Comparison of ENCODE assay signal across 2 cellular contexts in the genomic region with DNA sequence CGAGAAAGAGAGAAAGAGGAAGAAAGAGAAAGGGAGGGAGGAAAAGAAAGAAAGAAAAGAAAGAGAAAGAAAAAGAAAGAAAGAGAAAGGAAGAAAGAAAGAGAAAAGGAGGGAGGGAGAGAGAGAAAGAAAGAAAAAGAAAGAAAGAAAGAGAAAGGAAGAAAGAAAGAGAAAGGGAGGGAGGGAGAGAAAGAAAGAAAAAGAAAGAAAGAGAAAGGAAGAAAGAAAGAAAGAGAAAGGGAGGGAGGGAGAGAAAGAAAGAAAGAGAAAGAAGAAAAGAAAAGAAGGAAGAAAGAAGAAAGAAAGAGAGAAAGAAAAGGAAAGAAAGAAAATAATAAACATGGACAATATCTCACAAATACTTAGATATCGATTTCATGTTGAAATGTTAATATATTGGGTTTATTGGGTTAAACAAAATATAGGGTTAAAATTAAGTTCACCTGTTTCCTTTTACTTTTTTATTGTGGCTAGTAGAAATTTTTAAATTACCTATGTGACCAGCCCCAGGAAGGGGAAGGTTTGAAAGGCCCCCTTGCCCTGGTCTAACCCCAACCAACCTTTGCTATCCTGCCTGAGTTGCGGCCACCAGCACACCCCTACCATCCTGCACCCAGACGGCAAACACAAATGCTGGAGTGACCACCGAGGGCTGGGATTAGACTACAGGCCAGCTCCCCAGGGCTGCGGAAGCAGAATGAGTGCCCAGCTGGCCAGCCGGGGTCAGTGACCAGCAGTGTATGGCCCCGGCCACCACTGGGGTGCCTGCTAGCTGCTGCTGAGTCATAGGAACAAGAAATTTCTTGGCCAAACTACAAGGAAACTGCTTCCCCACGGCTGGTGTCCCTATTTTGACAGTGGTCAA.
TF ChIP-seq lines count a peak whose summit lies in the region.

No MANE protein-coding gene starts in this region.

TF ChIP-seq in SK-N-SH treated with all-trans-retinoic acid at 6 μM for 48 hours, 23 proteins besides CTCF, POLR2A, EP300 and RAD21 (continued from another document):
- no peak for TF ChIP-seq CSRNP3 (CRISPR knock-in tag; IDR thresholded peaks at IDR 0.05)
- no peak for TF ChIP-seq PPARA (CRISPR knock-in tag; IDR thresholded peaks at IDR 0.05; ENCODE audit: borderline replicate concordance)
- TF ChIP-seq TSHZ2 (CRISPR knock-in tag; IDR thresholded peaks at IDR 0.05), result no peak

TF ChIP-seq in SK-N-SH, 30 proteins besides CTCF, POLR2A, EP300 and RAD21 (continued from another document):
- no peak for TF ChIP-seq ZBTB33 (IDR thresholded peaks at IDR 0.05; ENCODE audit: borderline replicate concordance, low read depth)
- TF ChIP-seq CHD2 (IDR thresholded peaks at IDR 0.05; ENCODE audit: low read length, partially characterized antibody), result no peak
- no peak for TF ChIP-seq EZH2phosphoT487 (IDR thresholded peaks at IDR 0.05; ENCODE audit: borderline replicate concordance, low read depth)
- TF ChIP-seq MAX (IDR thresholded peaks at IDR 0.05; ENCODE audit: low read depth), result no peak
- no peak for TF ChIP-seq MXI1 (IDR thresholded peaks at IDR 0.05; ENCODE audit: low read depth, low read length)
- no peak for TF ChIP-seq RFX5 (IDR thresholded peaks at IDR 0.05; ENCODE audit: low read length)
- no peak for TF ChIP-seq RCOR1 (IDR thresholded peaks at IDR 0.05; ENCODE audit: low read length)
- TF ChIP-seq IRF3 (IDR thresholded peaks at IDR 0.05; ENCODE audit: low read depth, low read length), result no peak
- TF ChIP-seq, protein P1, sequence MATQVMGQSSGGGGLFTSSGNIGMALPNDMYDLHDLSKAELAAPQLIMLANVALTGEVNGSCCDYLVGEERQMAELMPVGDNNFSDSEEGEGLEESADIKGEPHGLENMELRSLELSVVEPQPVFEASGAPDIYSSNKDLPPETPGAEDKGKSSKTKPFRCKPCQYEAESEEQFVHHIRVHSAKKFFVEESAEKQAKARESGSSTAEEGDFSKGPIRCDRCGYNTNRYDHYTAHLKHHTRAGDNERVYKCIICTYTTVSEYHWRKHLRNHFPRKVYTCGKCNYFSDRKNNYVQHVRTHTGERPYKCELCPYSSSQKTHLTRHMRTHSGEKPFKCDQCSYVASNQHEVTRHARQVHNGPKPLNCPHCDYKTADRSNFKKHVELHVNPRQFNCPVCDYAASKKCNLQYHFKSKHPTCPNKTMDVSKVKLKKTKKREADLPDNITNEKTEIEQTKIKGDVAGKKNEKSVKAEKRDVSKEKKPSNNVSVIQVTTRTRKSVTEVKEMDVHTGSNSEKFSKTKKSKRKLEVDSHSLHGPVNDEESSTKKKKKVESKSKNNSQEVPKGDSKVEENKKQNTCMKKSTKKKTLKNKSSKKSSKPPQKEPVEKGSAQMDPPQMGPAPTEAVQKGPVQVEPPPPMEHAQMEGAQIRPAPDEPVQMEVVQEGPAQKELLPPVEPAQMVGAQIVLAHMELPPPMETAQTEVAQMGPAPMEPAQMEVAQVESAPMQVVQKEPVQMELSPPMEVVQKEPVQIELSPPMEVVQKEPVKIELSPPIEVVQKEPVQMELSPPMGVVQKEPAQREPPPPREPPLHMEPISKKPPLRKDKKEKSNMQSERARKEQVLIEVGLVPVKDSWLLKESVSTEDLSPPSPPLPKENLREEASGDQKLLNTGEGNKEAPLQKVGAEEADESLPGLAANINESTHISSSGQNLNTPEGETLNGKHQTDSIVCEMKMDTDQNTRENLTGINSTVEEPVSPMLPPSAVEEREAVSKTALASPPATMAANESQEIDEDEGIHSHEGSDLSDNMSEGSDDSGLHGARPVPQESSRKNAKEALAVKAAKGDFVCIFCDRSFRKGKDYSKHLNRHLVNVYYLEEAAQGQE (IDR thresholded peaks at IDR 0.05; ENCODE audit: low read depth, low read length), result no peak
- TF ChIP-seq YY1 (IDR thresholded peaks at IDR 0.05; ENCODE audit: low read depth), result no peak
- TF ChIP-seq TCF12 (IDR thresholded peaks at IDR 0.05), result no peak
